ENCODE assay signal across 8 cellular contexts in genomic region chr19:17390665-17391370, GRCh38. TPM values are rescaled to one million over a fixed set of nuclear protein-coding genes. Genes with fewer than 3 reads are reported as not detected.
DNase-seq lines count a peak whose midpoint lies in the region; ATAC-seq and TF ChIP-seq lines count a peak whose summit lies in the region.

No MANE protein-coding gene starts in this region.

- TF ChIP-seq CTCF in Loucy (conservative IDR thresholded peaks at IDR 0.05; ENCODE audit: low read length) (peak; percentile 66), omental fat pad (IDR thresholded peaks at IDR 0.05) (peak in 2 of 3 donors; percentile 47 to 66), suprapubic skin (IDR thresholded peaks at IDR 0.05) (peak; percentile 56 to 91)

- DNase-seq in H4 (ENCODE audit: low spot score) (peak; percentile 94), SJCRH30 (peak; percentile 96 to 97), globus pallidus (ENCODE audit: low spot score) (peak; percentile 83), omental fat pad (ENCODE audit: low spot score) (peak; percentile 82), suprapubic skin (ENCODE audit: low spot score in 2 of 2) (peak; percentile 93 to 96)
- DNase-seq in activated naive CD4-positive, alpha-beta T cell (lab: John Stamatoyannopoulos, UW) = peak; percentile 67 to 89 (median 78)

- H3K9me3 ChIP-seq in ES-I3 (ENCODE audit: control insufficient read depth, insufficient read depth, low read length) = no peaks in the 10 kb centered on the region
- H3K9me3 ChIP-seq in Loucy (ENCODE audit: insufficient read depth, low read depth, low read length) = no peaks in the 10 kb centered on the region
- no peaks in the 10 kb centered on the region; the same call in 1 of the 2 replicates for H3K9me3 ChIP-seq in SJCRH30 (replicated peaks)
- no peaks in the 10 kb centered on the region for H3K9me3 ChIP-seq in suprapubic skin

- H2AFZ ChIP-seq in Loucy (ENCODE audit: low read length) = peak overlapping the region; percentile 90

- peak; percentile 98 for ATAC-seq in omental fat pad (ENCODE audit: low FRiP score)

- TF ChIP-seq POLR2A in suprapubic skin (IDR thresholded peaks at IDR 0.05) = no peak

- no peaks in the 10 kb centered on the region for H3K9me2 ChIP-seq in Loucy (replicated peaks; ENCODE audit: low read depth, low read length)

- TF ChIP-seq EP300 in suprapubic skin (IDR thresholded peaks at IDR 0.05) = no peak

- H3K9ac ChIP-seq in ES-I3 (ENCODE audit: low read depth, low read length) (peak overlapping the region; percentile 83; the same call in 1 of the 2 replicates), Loucy (ENCODE audit: low read depth, low read length, poor library complexity, severe bottlenecking) (peak overlapping the region; percentile 68)

- peak overlapping the region; percentile 71 for H3K4me3 ChIP-seq in Loucy (ENCODE audit: low read length, poor library complexity, severe bottlenecking)
- H3K4me3 ChIP-seq in SJCRH30 = peak overlapping the region; percentile 44
- H3K4me3 ChIP-seq in suprapubic skin = peak overlapping the region; percentile 43

- WGBS in suprapubic skin = 0% methylated on average over 15 of the region's 50 CpGs

- H3K27me3 ChIP-seq in Loucy (ENCODE audit: insufficient read depth, low read length, poor library complexity, severe bottlenecking) (no peaks in the 10 kb centered on the region), SJCRH30 (no peaks in the 10 kb centered on the region), suprapubic skin (peaks cover 14% of the 10 kb centered on the region)

- H3K36me3 ChIP-seq in ES-I3 (ENCODE audit: insufficient read depth, low read length) (no peaks in the 10 kb centered on the region), Loucy (ENCODE audit: insufficient read depth, low read length) (no peaks in the 10 kb centered on the region), SJCRH30 (no peaks in the 10 kb centered on the region), suprapubic skin (no peaks in the 10 kb centered on the region)

- H3K4me2 ChIP-seq in Loucy (ENCODE audit: low read depth, low read length, poor library complexity, severe bottlenecking) = peak overlapping the region; percentile 95

- no peaks in the 10 kb centered on the region for H3F3A ChIP-seq in Loucy (ENCODE audit: low read depth)

- H4K20me1 ChIP-seq in Loucy (ENCODE audit: insufficient read depth, low read length, poor library complexity, severe bottlenecking) = no peaks in the 10 kb centered on the region

- no peaks in the 10 kb centered on the region for H3K79me2 ChIP-seq in Loucy (ENCODE audit: insufficient read depth, low read length)

- no peak overlapping the region for H3K27ac ChIP-seq in SJCRH30
- no peak overlapping the region for H3K27ac ChIP-seq in suprapubic skin

- no peaks in the 10 kb centered on the region; the same call in 1 of the 2 replicates for H3K4me1 ChIP-seq in ES-I3 (ENCODE audit: insufficient read depth, low read length)
- H3K4me1 ChIP-seq in Loucy (ENCODE audit: insufficient read depth, low read length, poor library complexity, severe bottlenecking) = peaks cover 11% of the 10 kb centered on the region
- 0 out of 2 replicates have a peak, but pooled peaks cover 3% of the 10 kb centered on the region for H3K4me1 ChIP-seq in SJCRH30
- peaks cover 24% of the 10 kb centered on the region for H3K4me1 ChIP-seq in suprapubic skin

RNA-seq across cellular contexts. Expression of gene CCDC194, which starts 3.2 kb away (rescaled TPM):
- total RNA-seq in H4 (2014; rRNA removed; shearing (Covaris generic)) = not detected in 2 replicates
- not detected in 2 replicates for total RNA-seq in SJCRH30 (2014; rRNA removed; shearing (Covaris generic))
- total RNA-seq in omental fat pad (1 to 10 TPM in 1 of 4 donors, under 1 TPM in 1, not detected in 2; 0.93 to 1.7 TPM), suprapubic skin (not detected)

RNA-seq across cellular contexts. Expression of gene PLVAP, which starts 13.7 kb away (rescaled TPM):
- not detected in 2 replicates for total RNA-seq in H4 (2014; rRNA removed; shearing (Covaris generic))
- total RNA-seq in SJCRH30 (2014; rRNA removed; shearing (Covaris generic)) = not detected in 2 replicates
- 100 to 1,000 TPM in 2 of 4 donors, 10 to 100 TPM in 2; 39.7 to 139 (median 114) TPM for total RNA-seq in omental fat pad
- total RNA-seq in suprapubic skin = 10 to 100 TPM; 25.5 to 83.1 (median 26.6) TPM

RNA-seq across cellular contexts. Expression of gene BST2, which starts 14.6 kb away (rescaled TPM):
- total RNA-seq in H4 (2014; rRNA removed; shearing (Covaris generic)) = 273 and 396 TPM in 2 replicates
- total RNA-seq in SJCRH30 (2014; rRNA removed; shearing (Covaris generic)) = 19.9 and 20.6 TPM in 2 replicates
- total RNA-seq in omental fat pad (100 to 1,000 TPM; 126 to 368 (median 146) TPM), suprapubic skin (10 to 100 TPM in 2 of 4 donors, 1 to 10 TPM in 2; 6.6 to 19.7 (median 10.5) TPM)

RNA-seq across cellular contexts. Expression of gene MVB12A, which starts 29.0 kb away (rescaled TPM):
- total RNA-seq in H4 (2014; rRNA removed; shearing (Covaris generic)) = 155 and 216 TPM in 2 replicates
- 34.4 and 41.2 TPM in 2 replicates for total RNA-seq in SJCRH30 (2014; rRNA removed; shearing (Covaris generic))
- total RNA-seq in omental fat pad = 10 to 100 TPM; 34.1 to 65.0 (median 45.9) TPM
- 10 to 100 TPM; 44.2 to 71.3 (median 60.5) TPM for total RNA-seq in suprapubic skin

RNA-seq across cellular contexts. Expression of gene GTPBP3, which starts 53.5 kb away (rescaled TPM):
- total RNA-seq in H4 (2014; rRNA removed; shearing (Covaris generic)) = 10.2 and 21.7 TPM in 2 replicates
- 27.6 and 31.2 TPM in 2 replicates for total RNA-seq in SJCRH30 (2014; rRNA removed; shearing (Covaris generic))
- total RNA-seq in omental fat pad = 10 to 100 TPM in 2 of 4 donors, 1 to 10 TPM in 2; 7.2 to 36.4 (median 12.0) TPM
- total RNA-seq in suprapubic skin = 10 to 100 TPM; 18.7 to 29.0 (median 25.2) TPM

Comparison
In these comparisons a context has a peak if more than half of its experiments do, and no peak if none do; other contexts are left out.
1. RNA of gene PLVAP, which starts 13.7 kb away (total RNA-seq): 39.7 to 139 TPM in omental fat pad and 25.5 to 83.1 TPM in suprapubic skin; not detected in H4 and not detected in SJCRH30; every median in the first group is over 10 times any median in the second.
2. Peak in every context shown above with its lines, with median percentiles within 50 percentile points of each other: DNase-seq, H3K4me3 ChIP-seq and CTCF ChIP-seq.